ENCODE assay signal across 3 cellular contexts in the genomic region with DNA sequence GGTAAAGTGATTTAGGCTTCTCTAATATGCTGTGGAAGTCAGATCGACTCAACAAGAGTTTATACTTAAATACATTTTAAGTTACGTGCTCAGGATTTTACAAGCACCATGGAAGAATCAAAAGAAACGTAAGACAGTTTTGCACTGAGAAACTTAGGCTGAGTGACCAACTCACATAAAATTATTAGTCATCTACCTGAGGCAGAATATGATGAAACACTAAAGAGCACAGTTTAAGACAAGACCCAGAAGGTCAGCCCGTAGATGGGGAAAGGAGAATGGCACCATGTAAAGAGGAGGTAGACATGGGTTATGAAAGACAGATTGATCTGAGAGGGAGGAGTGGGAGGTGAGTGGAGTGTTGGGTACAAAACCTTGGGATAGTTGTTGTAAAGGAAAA. TPM values are rescaled to one million over a fixed set of nuclear protein-coding genes. Genes with fewer than 3 reads are reported as not detected.
"Had no signal": no experiment of that assay in that cellular context is flagged by ENCODE, and none has a peak within 500 bp of the region (broad histone marks: within the 10 kb centered on the region; RNA-seq: fewer than 3 reads in every experiment).

No MANE protein-coding gene starts in this region.

RNA-seq across cellular contexts. Expression of a gene that starts 53.9 kb away (rescaled TPM):
- total RNA-seq: activated CD4-positive, alpha-beta T cell treated with anti-CD3 and anti-CD28 coated beads for 36 hours; ascending aorta; T-helper 17 cell had no signal
